In genomic region chr22:20750461-20751184, GRCh38 we compare ENCODE assay signal across 8 cellular contexts. TPM values are rescaled to one million over a fixed set of nuclear protein-coding genes. Genes with fewer than 3 reads are reported as not detected.
A peak's percentile ranks its signal among the peaks of the same experiment; 100 is the strongest.
DNase-seq lines count a peak whose midpoint lies in the region; ATAC-seq and TF ChIP-seq lines count a peak whose summit lies in the region.

No MANE protein-coding gene starts in this region.

- ATAC-seq in HG03354 (IDR thresholded peaks at IDR 0.05; ENCODE audit: poor library complexity, severe bottlenecking, unreplicated experiment) = peak; percentile 62
- ATAC-seq in SK-N-SH treated with all-trans-retinoic acid at 6 μM for 48 hours = peak; percentile 91
- ATAC-seq in effector memory CD8-positive, alpha-beta T cell (replicated peaks) = peak; percentile 67
- ATAC-seq in naive thymus-derived CD4-positive, alpha-beta T cell = peak; percentile 68
- ATAC-seq in GM18498 (IDR thresholded peaks at IDR 0.05; ENCODE audit: unreplicated experiment) = no peak

- no peaks in the 10 kb centered on the region for H3K27me3 Mint-ChIP-seq in effector memory CD8-positive, alpha-beta T cell
- no peaks in the 10 kb centered on the region for H3K27me3 Mint-ChIP-seq in naive thymus-derived CD4-positive, alpha-beta T cell

- no peaks in the 10 kb centered on the region for H3K9me3 Mint-ChIP-seq in effector memory CD8-positive, alpha-beta T cell
- H3K9me3 Mint-ChIP-seq in naive thymus-derived CD4-positive, alpha-beta T cell = no peaks in the 10 kb centered on the region

- H3K4me1 Mint-ChIP-seq in effector memory CD8-positive, alpha-beta T cell (ENCODE audit: low read depth in 2 of 2) = peaks cover 7 to 9% of the 10 kb centered on the region in 2 donors
- H3K4me1 Mint-ChIP-seq in naive thymus-derived CD4-positive, alpha-beta T cell = peaks cover 0 to 2% (median 0%) of the 10 kb centered on the region in 7 donors

- no peak for TF ChIP-seq CTCF in uterus (IDR thresholded peaks at IDR 0.05)

- POLR2A ChIA-PET in naive thymus-derived CD4-positive, alpha-beta T cell (lab: Charles Lee) = no interaction called here

- H3K9me3 ChIP-seq in naive thymus-derived CD4-positive, alpha-beta T cell (ENCODE audit: control insufficient read depth in 2 of 3, low read length in 3 of 3) = no peaks in the 10 kb centered on the region
- H3K9me3 ChIP-seq in uterus = no peaks in the 10 kb centered on the region

- no peaks in the 10 kb centered on the region for H3K4me1 ChIP-seq in naive thymus-derived CD4-positive, alpha-beta T cell (ENCODE audit: control insufficient read depth in 2 of 2, insufficient read depth in 2 of 2, low read length in 2 of 2)
- H3K4me1 ChIP-seq in uterus = no peaks in the 10 kb centered on the region

- no peak for TF ChIP-seq POLR2A in uterus (IDR thresholded peaks at IDR 0.05)

- CTCF ChIA-PET in naive thymus-derived CD4-positive, alpha-beta T cell (lab: Charles Lee) = interaction anchor here (0.7 kb wide), 1 partner anchor 9 kb away, joined by 3 read pairs; no protein-coding TSS in a partner anchor

- DNase-seq in DMS79 treated with DMSO at 0.1 percent for 48 hours (lab: John Stamatoyannopoulos, UW) (peak; percentile 78), uterus (peak; percentile 61 to 66), COR-L47 (lab: John Stamatoyannopoulos, UW) (no peak)
- peak in 1 of 3 experiments; percentile 10 for DNase-seq in effector memory CD8-positive, alpha-beta T cell
- DNase-seq in naive thymus-derived CD4-positive, alpha-beta T cell = no peak

- peaks cover 0 to 74% (median 0%) of the 10 kb centered on the region in 3 experiments for H3K36me3 ChIP-seq in naive thymus-derived CD4-positive, alpha-beta T cell (ENCODE audit: control insufficient read depth in 2 of 3, insufficient read depth in 3 of 3, low read length in 3 of 3)
- H3K36me3 ChIP-seq in uterus = no peaks in the 10 kb centered on the region

- peak overlapping the region; percentile 52 to 86 for H3K27ac Mint-ChIP-seq in effector memory CD8-positive, alpha-beta T cell
- peak overlapping the region in 5 of 9 donors; percentile 20 to 68 (median 36) for H3K27ac Mint-ChIP-seq in naive thymus-derived CD4-positive, alpha-beta T cell

- H3K27ac ChIP-seq in naive thymus-derived CD4-positive, alpha-beta T cell (ENCODE audit: low read depth, low read length) = no peak overlapping the region
- peak overlapping the region in 1 of 2 donors; percentile 5 for H3K27ac ChIP-seq in uterus

- no peak overlapping the region for H3K4me3 ChIP-seq in naive thymus-derived CD4-positive, alpha-beta T cell (ENCODE audit: low read length)
- no peak overlapping the region for H3K4me3 ChIP-seq in uterus

- H3K27me3 ChIP-seq in naive thymus-derived CD4-positive, alpha-beta T cell (ENCODE audit: control insufficient read depth in 2 of 2, insufficient read depth in 2 of 2, low read length in 2 of 2) = no peaks in the 10 kb centered on the region
- H3K27me3 ChIP-seq in uterus = no peaks in the 10 kb centered on the region

- H3K36me3 Mint-ChIP-seq in effector memory CD8-positive, alpha-beta T cell (ENCODE audit: insufficient read depth) = peaks cover 66% of the 10 kb centered on the region
- peaks cover 0 to 37% (median 6%) of the 10 kb centered on the region in 5 donors for H3K36me3 Mint-ChIP-seq in naive thymus-derived CD4-positive, alpha-beta T cell

- intact Hi-C loops in naive thymus-derived CD4-positive, alpha-beta T cell (cut with micrococcal nuclease) = no loop called here
- intact Hi-C loops in uterus (cut with DNase I; ENCODE audit: low total_unique reads) = no loop called here

- no peak overlapping the region for H3K4me3 Mint-ChIP-seq in effector memory CD8-positive, alpha-beta T cell
- H3K4me3 Mint-ChIP-seq in naive thymus-derived CD4-positive, alpha-beta T cell = no peak overlapping the region

TF ChIP-seq in SK-N-SH treated with all-trans-retinoic acid at 6 μM for 48 hours, 23 proteins besides CTCF, POLR2A, EP300 and RAD21:
- TF ChIP-seq ZC3H10 (CRISPR knock-in tag; IDR thresholded peaks at IDR 0.05) (no peak), OSR1 (CRISPR knock-in tag; IDR thresholded peaks at IDR 0.05) (no peak), ISL1 (CRISPR knock-in tag; IDR thresholded peaks at IDR 0.05) (no peak), ZNF70 (CRISPR knock-in tag; IDR thresholded peaks at IDR 0.05) (no peak), POU6F1 (CRISPR knock-in tag; IDR thresholded peaks at IDR 0.05; ENCODE audit: borderline replicate concordance, low read depth) (no peak), TOX (CRISPR knock-in tag; IDR thresholded peaks at IDR 0.05; ENCODE audit: borderline replicate concordance) (no peak), RARB (CRISPR knock-in tag; IDR thresholded peaks at IDR 0.05) (no peak), ZNF565 (CRISPR knock-in tag; conservative IDR thresholded peaks at IDR 0.05; ENCODE audit: low read depth) (no peak), ESRRG (CRISPR knock-in tag; IDR thresholded peaks at IDR 0.05) (no peak), ZFP3 (CRISPR knock-in tag; IDR thresholded peaks at IDR 0.05) (no peak), CREB5 (CRISPR knock-in tag; IDR thresholded peaks at IDR 0.05; ENCODE audit: low read depth) (no peak), ZFP30 (CRISPR knock-in tag; IDR thresholded peaks at IDR 0.05) (no peak), CSRNP3 (CRISPR knock-in tag; IDR thresholded peaks at IDR 0.05) (no peak), TCF4 (CRISPR knock-in tag; IDR thresholded peaks at IDR 0.05; ENCODE audit: borderline replicate concordance) (no peak)

RNA-seq across cellular contexts. Expression of gene SERPIND1, which starts 23.3 kb away (rescaled TPM):
- not detected for total RNA-seq in naive thymus-derived CD4-positive, alpha-beta T cell
- under 1 TPM; 0.09 to 0.10 TPM for polyA plus RNA-seq in naive thymus-derived CD4-positive, alpha-beta T cell
- total RNA-seq in uterus = 1 to 10 TPM in 2 of 4 donors, not detected in 2; 1.0 to 4.5 TPM

Comparison
In these comparisons a context has a peak if more than half of its experiments do, and no peak if none do; other contexts are left out.
1. DNase-seq: peak in DMS79 treated with DMSO at 0.1 percent for 48 hours (single experiment) and uterus (2 of 2); none in naive thymus-derived CD4-positive, alpha-beta T cell (0 of 9) and COR-L47 (single experiment).